In the genomic region with DNA sequence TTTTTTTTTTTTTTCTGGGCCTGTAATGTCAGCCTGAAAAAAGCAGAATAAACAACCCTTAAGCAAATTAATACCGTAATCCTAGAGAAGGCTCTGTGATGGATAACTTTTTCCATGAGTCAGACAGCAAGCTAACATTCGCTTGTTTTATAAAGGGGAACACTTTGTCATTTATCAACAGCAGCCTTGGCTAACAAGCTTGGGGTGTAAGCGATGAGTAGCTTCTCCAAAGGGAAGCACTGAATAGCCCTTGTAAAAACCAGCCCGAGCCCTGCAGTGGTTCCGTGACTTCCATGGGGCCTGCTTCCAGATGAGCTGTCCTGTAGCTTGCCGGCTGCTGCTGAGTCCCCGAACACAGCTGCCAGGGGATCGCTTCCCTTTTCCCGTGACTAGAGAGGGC, we compare ENCODE assay signal across 1 cellular context.
A peak's percentile ranks its signal among the peaks of the same experiment; 100 is the strongest.
TF ChIP-seq lines count a peak whose summit lies in the region.

No MANE protein-coding gene starts in this region.

TF ChIP-seq in IMR-90, 13 proteins besides CTCF, POLR2A, EP300 and RAD21 (continued from another document):
- TF ChIP-seq SMC3 (IDR thresholded peaks at IDR 0.05; ENCODE audit: low read depth, low read length), result peak; percentile 8; the same call in 1 of the 2 replicates
- no peak for TF ChIP-seq MAZ (IDR thresholded peaks at IDR 0.05; ENCODE audit: borderline replicate concordance, low read depth, low read length)
- no peak for TF ChIP-seq NFE2L2 (IDR thresholded peaks at IDR 0.05; ENCODE audit: low read depth, low read length)
- no peak for TF ChIP-seq RFX5 (IDR thresholded peaks at IDR 0.05; ENCODE audit: low read depth, low read length)
- TF ChIP-seq RCOR1 (IDR thresholded peaks at IDR 0.05; ENCODE audit: insufficient replicate concordance, low read length), result peak; percentile 39
- TF ChIP-seq CEBPB (IDR thresholded peaks at IDR 0.05; ENCODE audit: low read depth, low read length), result no peak
- TF ChIP-seq, protein P1, sequence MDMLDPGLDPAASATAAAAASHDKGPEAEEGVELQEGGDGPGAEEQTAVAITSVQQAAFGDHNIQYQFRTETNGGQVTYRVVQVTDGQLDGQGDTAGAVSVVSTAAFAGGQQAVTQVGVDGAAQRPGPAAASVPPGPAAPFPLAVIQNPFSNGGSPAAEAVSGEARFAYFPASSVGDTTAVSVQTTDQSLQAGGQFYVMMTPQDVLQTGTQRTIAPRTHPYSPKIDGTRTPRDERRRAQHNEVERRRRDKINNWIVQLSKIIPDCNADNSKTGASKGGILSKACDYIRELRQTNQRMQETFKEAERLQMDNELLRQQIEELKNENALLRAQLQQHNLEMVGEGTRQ (IDR thresholded peaks at IDR 0.05; ENCODE audit: low read depth, low read length), result no peak
- peak; percentile 29; the same call in 1 of the 2 replicates for TF ChIP-seq MAFK (IDR thresholded peaks at IDR 0.05; ENCODE audit: low read depth, low read length)
- TF ChIP-seq, protein P2, sequence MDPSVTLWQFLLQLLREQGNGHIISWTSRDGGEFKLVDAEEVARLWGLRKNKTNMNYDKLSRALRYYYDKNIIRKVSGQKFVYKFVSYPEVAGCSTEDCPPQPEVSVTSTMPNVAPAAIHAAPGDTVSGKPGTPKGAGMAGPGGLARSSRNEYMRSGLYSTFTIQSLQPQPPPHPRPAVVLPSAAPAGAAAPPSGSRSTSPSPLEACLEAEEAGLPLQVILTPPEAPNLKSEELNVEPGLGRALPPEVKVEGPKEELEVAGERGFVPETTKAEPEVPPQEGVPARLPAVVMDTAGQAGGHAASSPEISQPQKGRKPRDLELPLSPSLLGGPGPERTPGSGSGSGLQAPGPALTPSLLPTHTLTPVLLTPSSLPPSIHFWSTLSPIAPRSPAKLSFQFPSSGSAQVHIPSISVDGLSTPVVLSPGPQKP (IDR thresholded peaks at IDR 0.05; ENCODE audit: borderline replicate concordance, low read depth, low read length), result no peak
- 0 out of 2 replicates have a peak, but pooled peaks have one; percentile 18 for TF ChIP-seq MXI1 (IDR thresholded peaks at IDR 0.05; ENCODE audit: borderline replicate concordance, low read depth, low read length)
